8 cellular contexts compared by ENCODE assay signal in the genomic region with DNA sequence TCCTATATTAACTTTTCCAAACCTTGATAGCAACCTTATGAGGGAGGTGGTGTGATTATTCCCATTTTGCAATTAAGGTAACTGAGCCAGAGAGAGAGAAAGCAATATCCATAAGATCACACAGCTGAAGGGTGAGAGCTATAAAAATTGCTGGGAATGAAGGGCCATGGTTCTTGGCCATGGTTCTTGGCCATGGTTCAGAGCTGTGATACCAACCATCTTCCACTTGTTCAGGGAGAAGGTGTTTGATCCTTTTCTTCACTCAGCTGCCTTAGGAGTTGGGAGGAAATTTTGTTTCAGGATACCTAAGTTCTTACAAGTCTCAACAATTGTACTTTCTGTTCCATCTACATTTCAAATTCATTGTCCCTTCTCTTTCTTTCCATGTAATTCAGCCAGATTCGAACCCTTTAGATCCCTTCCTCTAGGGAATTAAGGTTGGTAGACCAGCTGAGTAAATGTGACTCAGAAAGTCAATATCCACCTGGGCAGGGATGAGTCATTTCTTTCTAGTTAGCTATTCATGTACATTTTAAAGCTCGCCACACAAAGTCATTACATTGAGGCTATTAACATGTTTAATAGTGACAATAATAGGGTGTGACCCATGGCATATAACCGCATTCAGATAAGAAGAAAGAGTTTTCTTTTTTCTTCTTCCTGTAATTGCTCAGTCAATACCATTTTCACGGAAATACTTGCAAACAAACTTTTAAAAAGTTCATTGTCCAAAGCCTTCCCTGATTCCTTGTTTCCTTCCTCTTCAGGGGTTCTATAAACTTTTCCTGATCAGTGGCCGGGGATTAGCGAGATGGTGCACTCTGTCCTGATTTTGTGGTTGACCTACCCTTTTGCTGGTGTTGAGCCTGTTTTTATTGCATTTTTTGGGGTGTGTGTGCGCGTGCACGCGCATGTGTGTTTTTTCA.
DNase-seq lines count a peak whose midpoint lies in the region; FAIRE-seq and TF ChIP-seq lines count a peak whose summit lies in the region.

No MANE protein-coding gene starts in this region.

- TF ChIP-seq CTCF in CD14-positive monocyte (IDR thresholded peaks at IDR 0.05) (no peak), kidney epithelial cell (IDR thresholded peaks at IDR 0.05; ENCODE audit: insufficient read depth, low read length, poor library complexity, severe bottlenecking) (no peak)

- peak; percentile 97 for FAIRE-seq in RCC 7860 (lab: Jason Lieb, UNC)

- H3K4me3 ChIP-seq in kidney epithelial cell (ENCODE audit: low read depth, low read length): no peak overlapping the region

- H3K27ac Mint-ChIP-seq in CD14-positive monocyte: peak overlapping the region; percentile 84 to 97 (median 89)

- H3K27me3 Mint-ChIP-seq in CD14-positive monocyte (ENCODE audit: low read depth in 3 of 3): peaks cover 42 to 87% (median 68%) of the 10 kb centered on the region in 3 donors

- H3K9me3 Mint-ChIP-seq in CD14-positive monocyte: peaks cover 8 to 41% (median 34%) of the 10 kb centered on the region in 7 donors

- H3K4me1 Mint-ChIP-seq in CD14-positive monocyte: peaks cover 54% of the 10 kb centered on the region

- peak overlapping the region in 1 of 2 donors; percentile 70 for H3K4me3 Mint-ChIP-seq in CD14-positive monocyte

- H3K36me3 Mint-ChIP-seq in CD14-positive monocyte: peaks cover 71 to 73% of the 10 kb centered on the region in 2 donors

- no peaks in the 10 kb centered on the region for H3K36me3 ChIP-seq in kidney epithelial cell (ENCODE audit: control insufficient read depth, insufficient read depth, low read length)

- DNase-seq in CD14-positive monocyte (ENCODE audit: low spot score) (no peak), H4 (ENCODE audit: low spot score) (peak; percentile 69), RCC 7860 (ENCODE audit: low spot score) (peak; percentile 73), kidney epithelial cell (ENCODE audit: low read depth) (peak; percentile 68), posterior vena cava (ENCODE audit: low spot score) (no peak), retina (no peak), D341Med (ENCODE audit: low spot score) (no peak), DMS 273 (lab: John Stamatoyannopoulos, UW; ENCODE audit: unreplicated experiment) (no peak)

- intact Hi-C loops in CD14-positive monocyte (cut with micrococcal nuclease): loop anchor here (5.0 to 10.0 kb wide), 3 partner anchors 139 to 239 kb away; a partner anchor contains a TSS
- intact Hi-C loops in posterior vena cava (cut with DNase I): no loop called here

- H3K27me3 ChIP-seq in kidney epithelial cell (ENCODE audit: control insufficient read depth, insufficient read depth, low read length): no peaks in the 10 kb centered on the region

Comparison
In these comparisons a context has a peak if more than half of its experiments do, and no peak if none do; other contexts are left out.
1. DNase-seq: peak in H4 (single experiment), RCC 7860 (single experiment) and kidney epithelial cell (single experiment); none in CD14-positive monocyte (single experiment), posterior vena cava (single experiment), retina (single experiment), D341Med (single experiment) and DMS 273 (single experiment).
2. intact Hi-C loops: an anchor here in CD14-positive monocyte (5.0 to 10.0 kb wide); none called in posterior vena cava.